ENCODE assay signal across 8 cellular contexts in the genomic region with DNA sequence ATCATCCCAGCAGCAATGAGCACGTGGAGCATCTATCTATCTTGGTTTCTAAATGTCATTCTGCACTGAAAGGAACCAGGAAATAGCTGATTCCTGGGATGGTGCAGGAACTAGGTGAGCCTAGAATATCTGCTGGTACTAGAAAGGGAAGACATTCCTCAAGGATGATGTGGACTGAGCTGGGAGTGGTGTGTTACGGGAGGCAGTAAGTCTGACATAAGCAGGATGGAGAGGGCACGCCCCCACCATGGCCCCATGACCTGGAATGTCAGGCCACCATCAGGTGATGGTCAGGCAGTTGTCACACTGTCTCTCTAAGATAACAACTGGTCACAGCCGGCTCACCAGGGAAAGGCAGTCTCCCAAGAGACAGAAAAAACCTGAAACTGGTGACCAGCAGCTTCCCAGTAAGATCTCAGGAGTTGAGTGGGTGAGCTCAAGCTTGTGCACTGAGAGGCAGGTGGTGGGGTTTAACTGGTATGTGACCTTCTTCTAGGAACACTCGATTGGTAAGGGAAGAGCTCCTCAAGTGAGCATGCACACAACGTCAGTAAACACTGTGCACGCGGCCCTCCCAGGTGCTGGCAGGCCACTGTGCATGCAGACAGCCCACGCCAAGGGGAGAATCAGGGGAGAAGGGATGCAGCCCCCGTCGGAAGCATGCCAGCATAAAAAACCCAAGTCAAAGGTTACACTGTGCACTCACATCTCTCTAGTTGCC.
DNase-seq lines count a peak whose midpoint lies in the region; ATAC-seq and TF ChIP-seq lines count a peak whose summit lies in the region.
"Had no signal": no experiment of that assay in that cellular context is flagged by ENCODE, and none has a peak within 500 bp of the region (broad histone marks: within the 10 kb centered on the region; RNA-seq: fewer than 3 reads in every experiment).

No MANE protein-coding gene starts in this region.

- no peak for TF ChIP-seq CTCF in retinal pigment epithelial cell (conservative IDR thresholded peaks at IDR 0.05; ENCODE audit: low read depth, low read length)

- DNase-seq in HCEC 1CT (peak; percentile 65), SK-MEL-5 (ENCODE audit: low read depth, low spot score) (peak; percentile 63), hepatic stellate cell (ENCODE audit: low spot score) (peak; percentile 66), retinal pigment epithelial cell (ENCODE audit: low read depth) (peak; percentile 56), NOMO-1 treated with dmso at 0.1 percent for 144 hours (lab: John Stamatoyannopoulos, UW; ENCODE audit: unreplicated experiment) (no peak), nucleus accumbens (lab: John Stamatoyannopoulos, UW) (no peak)
- DNase-seq: activated CD4-positive, alpha-beta T cell treated with anti-CD3 and anti-CD28 coated beads for 1 hour had no signal

- no peak overlapping the region for H3K4me3 ChIP-seq in retinal pigment epithelial cell (ENCODE audit: low read length)

- in situ Hi-C loops in SK-MEL-5 (cut with HindIII; ENCODE audit: low pct_unique_long_range_greater_than_20kb, low sequenced_read_pairs): no loop called here

- no peak for ATAC-seq in HG03469 (IDR thresholded peaks at IDR 0.05; ENCODE audit: unreplicated experiment)

Comparison
In these comparisons a context has a peak if more than half of its experiments do, and no peak if none do; other contexts are left out.
1. DNase-seq: peak in HCEC 1CT (single experiment), SK-MEL-5 (single experiment), hepatic stellate cell (single experiment) and retinal pigment epithelial cell (single experiment); none in NOMO-1 treated with dmso at 0.1 percent for 144 hours (single experiment) and nucleus accumbens (0 of 56).